8 cellular contexts compared by ENCODE assay signal in genomic region chr11:59615132-59615636, GRCh38. TPM values are rescaled to one million over a fixed set of nuclear protein-coding genes. Genes with fewer than 3 reads are reported as not detected.
A peak's percentile ranks its signal among the peaks of the same experiment; 100 is the strongest.
DNase-seq lines count a peak whose midpoint lies in the region; ATAC-seq and TF ChIP-seq lines count a peak whose summit lies in the region.

No MANE protein-coding gene starts in this region.

- ATAC-seq in HG02610 (IDR thresholded peaks at IDR 0.05; ENCODE audit: unreplicated experiment) = peak; percentile 8
- ATAC-seq in activated CD8-positive, alpha-beta memory T cell treated with anti-CD3 and anti-CD28 coated beads, Interleukin-2, amount 10 ng/mL, durations not matched to agents 7 days and 5 days = peak; percentile 9

- CTCF ChIA-PET in activated CD8-positive, alpha-beta memory T cell treated with anti-CD3 and anti-CD28 coated beads, Interleukin-2, amount 10 ng/mL, durations not matched to agents 7 days and 5 days (lab: Charles Lee) = interaction anchor here (0.7 to 2.3 kb wide), 7 partner anchors 49 to 208 kb away, joined by 3 to 12 read pairs (median 3); partner anchors contain the start of gene PATL1

- H3K9me3 Mint-ChIP-seq in activated CD8-positive, alpha-beta memory T cell treated with anti-CD3 and anti-CD28 coated beads, Interleukin-2, amount 10 ng/mL, durations not matched to agents 7 days and 5 days (ENCODE audit: low read depth) = no peaks in the 10 kb centered on the region
- no peaks in the 10 kb centered on the region for H3K9me3 Mint-ChIP-seq in endothelial cell (ENCODE audit: unreplicated experiment)

- peak overlapping the region; percentile 95 for H3K27ac Mint-ChIP-seq in activated CD8-positive, alpha-beta memory T cell treated with anti-CD3 and anti-CD28 coated beads, Interleukin-2, amount 10 ng/mL, durations not matched to agents 7 days and 5 days
- peak overlapping the region; percentile 93 for H3K27ac Mint-ChIP-seq in endothelial cell (ENCODE audit: unreplicated experiment)

- peak overlapping the region; percentile 89 for H3K4me3 ChIP-seq in GM08714 (ENCODE audit: low read length)

- peaks cover 52% of the 10 kb centered on the region for H3K4me1 Mint-ChIP-seq in activated CD8-positive, alpha-beta memory T cell treated with anti-CD3 and anti-CD28 coated beads, Interleukin-2, amount 10 ng/mL, durations not matched to agents 7 days and 5 days
- H3K4me1 Mint-ChIP-seq in endothelial cell (ENCODE audit: unreplicated experiment) = peaks cover 34% of the 10 kb centered on the region

- H3K36me3 Mint-ChIP-seq in activated CD8-positive, alpha-beta memory T cell treated with anti-CD3 and anti-CD28 coated beads, Interleukin-2, amount 10 ng/mL, durations not matched to agents 7 days and 5 days = peaks cover 10% of the 10 kb centered on the region
- peaks cover 8% of the 10 kb centered on the region for H3K36me3 Mint-ChIP-seq in endothelial cell (ENCODE audit: low read depth, unreplicated experiment)

- H3K4me3 Mint-ChIP-seq in activated CD8-positive, alpha-beta memory T cell treated with anti-CD3 and anti-CD28 coated beads, Interleukin-2, amount 10 ng/mL, durations not matched to agents 7 days and 5 days = peak overlapping the region; percentile 99
- peak overlapping the region; percentile 97 for H3K4me3 Mint-ChIP-seq in endothelial cell (ENCODE audit: unreplicated experiment)

- no peak for TF ChIP-seq CTCF in endothelial cell (IDR thresholded peaks at IDR 0.05; ENCODE audit: unreplicated experiment)

- no peaks in the 10 kb centered on the region for H3K27me3 Mint-ChIP-seq in activated CD8-positive, alpha-beta memory T cell treated with anti-CD3 and anti-CD28 coated beads, Interleukin-2, amount 10 ng/mL, durations not matched to agents 7 days and 5 days
- peaks cover 10% of the 10 kb centered on the region for H3K27me3 Mint-ChIP-seq in endothelial cell (ENCODE audit: unreplicated experiment)

- peak; percentile 28 for DNase-seq in NCI-H2029 treated with DMSO at 0.1 percent for 48 hours (lab: John Stamatoyannopoulos, UW)
- DNase-seq in activated CD8-positive, alpha-beta memory T cell treated with anti-CD3 and anti-CD28 coated beads, Interleukin-2, amount 10 ng/mL, durations not matched to agents 7 days and 5 days = peak; percentile 77
- no peak for DNase-seq in endothelial cell (ENCODE audit: low spot score)
- DNase-seq in myocyte (ENCODE audit: low read depth) = peak; percentile 8
- DNase-seq in stimulated activated CD8-positive, alpha-beta memory T cell treated with anti-CD3 and anti-CD28 coated beads, Interleukin-7, amount 100 ng/mL, for 4 hours (ENCODE audit: low read depth in 2 of 2) = peak; percentile 25 to 46
- DNase-seq in germinal center (ENCODE audit: low spot score) = no peak

RNA-seq across cellular contexts. Expression of gene OSBP, which starts 0.4 kb away (rescaled TPM):
- total RNA-seq in activated CD8-positive, alpha-beta memory T cell treated with anti-CD3 and anti-CD28 coated beads, Interleukin-2, amount 10 ng/mL, durations not matched to agents 7 days and 5 days = 10 to 100 TPM; 36.6 to 38.0 TPM
- total RNA-seq in endothelial cell (ENCODE audit: unreplicated experiment) (39.5 TPM), myocyte (23.1 and 28.1 TPM in 2 replicates)
- polyA plus RNA-seq in myocyte (2012) = 28.0 TPM

RNA-seq across cellular contexts. Expression of gene PATL1, which starts 53.7 kb away (rescaled TPM):
- 10 to 100 TPM; 56.7 to 62.6 TPM for total RNA-seq in activated CD8-positive, alpha-beta memory T cell treated with anti-CD3 and anti-CD28 coated beads, Interleukin-2, amount 10 ng/mL, durations not matched to agents 7 days and 5 days
- total RNA-seq in endothelial cell (ENCODE audit: unreplicated experiment) = 36.1 TPM
- total RNA-seq in myocyte = 18.2 and 18.3 TPM in 2 replicates
- 28.4 TPM for polyA plus RNA-seq in myocyte (2012)

Comparison
In these comparisons a context has a peak if more than half of its experiments do, and no peak if none do; other contexts are left out.
1. DNase-seq: peak in NCI-H2029 treated with DMSO at 0.1 percent for 48 hours (single experiment), activated CD8-positive, alpha-beta memory T cell treated with anti-CD3 and anti-CD28 coated beads, Interleukin-2, amount 10 ng/mL, durations not matched to agents 7 days and 5 days (single experiment), myocyte (single experiment) and stimulated activated CD8-positive, alpha-beta memory T cell treated with anti-CD3 and anti-CD28 coated beads, Interleukin-7, amount 100 ng/mL, for 4 hours (2 of 2); none in endothelial cell (single experiment) and germinal center (single experiment).